10 cellular contexts compared by ENCODE assay signal in the genomic region with DNA sequence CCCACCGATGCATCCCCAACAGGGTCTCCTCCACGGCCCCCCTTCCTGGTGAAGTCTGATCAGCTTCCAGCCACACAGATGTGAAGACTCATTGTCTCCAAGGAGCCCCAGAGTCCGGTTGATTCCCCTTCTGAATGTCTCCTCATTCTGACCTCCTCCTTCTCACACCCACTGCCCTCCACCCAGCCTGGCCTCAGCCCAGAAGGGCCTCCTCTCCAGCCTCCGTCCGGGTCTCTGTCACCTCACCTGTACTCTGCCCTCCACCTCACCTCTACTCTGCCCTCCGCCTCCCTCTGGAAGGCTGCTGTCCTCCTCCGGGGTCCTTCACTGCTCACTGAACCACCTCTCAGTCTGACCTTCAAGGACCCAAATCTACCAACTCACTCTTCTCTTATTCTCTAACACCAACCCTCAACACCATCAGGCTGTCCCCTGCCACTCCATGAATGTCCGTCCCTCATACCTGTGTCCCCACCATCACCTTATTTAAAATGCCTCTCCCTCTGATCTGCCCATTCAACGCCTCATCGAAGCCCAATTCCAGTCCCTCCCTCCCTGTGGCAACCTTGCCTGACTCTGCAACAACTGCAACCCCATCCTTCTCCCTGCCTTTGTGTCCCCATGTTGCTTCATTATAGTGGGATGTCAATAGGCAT.
A peak's percentile ranks its signal among the peaks of the same experiment; 100 is the strongest.
DNase-seq lines count a peak whose midpoint lies in the region; ATAC-seq and TF ChIP-seq lines count a peak whose summit lies in the region.
"Had no signal": no experiment of that assay in that cellular context is flagged by ENCODE, and none has a peak within 500 bp of the region (broad histone marks: within the 10 kb centered on the region; RNA-seq: fewer than 3 reads in every experiment).

No MANE protein-coding gene starts in this region.

- TF ChIP-seq POLR2A in GM19193 (IDR thresholded peaks at IDR 0.05; ENCODE audit: extremely low read depth, insufficient read depth, insufficient read length) (peak; percentile 37), Peyer's patch (IDR thresholded peaks at IDR 0.05) (no peak)

- no peaks in the 10 kb centered on the region for H4K20me1 ChIP-seq in BLaER1 treated with 17β-estradiol and CSF1 and Interleukin-3, amounts not matched to agents 10 nM and 100 nM

- H3K9ac ChIP-seq in BLaER1 treated with 17β-estradiol and CSF1 and Interleukin-3, amounts not matched to agents 10 nM and 100 nM, result peak overlapping the region; percentile 24 to 70 (median 61); a peak in 19 of 22 replicates

- intact Hi-C loops in lower lobe of right lung (cut with DNase I), result no loop called here

- peaks cover 0 to 16% (median 3%) of the 10 kb centered on the region in 11 experiments; a peak in 5 of 22 replicates for H3K9me3 ChIP-seq in BLaER1 treated with 17β-estradiol and CSF1 and Interleukin-3, amounts not matched to agents 10 nM and 100 nM (replicated peaks in 1 of 11)
- no peaks in the 10 kb centered on the region for H3K9me3 ChIP-seq in Peyer's patch
- H3K9me3 ChIP-seq in lower lobe of right lung, result no peaks in the 10 kb centered on the region
- H3K9me3 ChIP-seq in effector memory CD4-positive, alpha-beta T cell (ENCODE audit: control insufficient read depth, low read length), result no peaks in the 10 kb centered on the region
- H3K9me3 ChIP-seq: upper lobe of right lung had no signal

- H3K27me3 ChIP-seq in BLaER1 treated with 17β-estradiol and CSF1 and Interleukin-3, amounts not matched to agents 10 nM and 100 nM, result no peaks in the 10 kb centered on the region
- no peaks in the 10 kb centered on the region for H3K27me3 ChIP-seq in Peyer's patch
- no peaks in the 10 kb centered on the region for H3K27me3 ChIP-seq in lower lobe of right lung (ENCODE audit: low read depth)
- H3K27me3 ChIP-seq in effector memory CD4-positive, alpha-beta T cell (replicated peaks; ENCODE audit: control insufficient read depth, insufficient read depth, low read length, poor library complexity, severe bottlenecking), result no peaks in the 10 kb centered on the region
- H3K27me3 ChIP-seq: upper lobe of right lung had no signal

- DNase-seq in Peyer's patch, result no peak
- no peak for DNase-seq in lower lobe of right lung
- no peak for DNase-seq in effector memory CD4-positive, alpha-beta T cell
- no peak for DNase-seq in HT-29 (ENCODE audit: low spot score)
- no peak for DNase-seq in germinal center (ENCODE audit: low spot score)
- no peak for DNase-seq in stimulated activated CD4-positive, alpha-beta T cell treated with anti-CD3 and anti-CD28 coated beads, Interleukin-4, amount 100 ng/mL, for 24 hours
- DNase-seq: KG1, upper lobe of right lung had no signal

- no peak for ATAC-seq in lower lobe of right lung

- peaks cover 57 to 90% (median 70%) of the 10 kb centered on the region in 10 experiments for H3K4me1 ChIP-seq in BLaER1 treated with 17β-estradiol and CSF1 and Interleukin-3, amounts not matched to agents 10 nM and 100 nM
- H3K4me1 ChIP-seq in Peyer's patch (peaks cover 0 to 13% (median 3%) of the 10 kb centered on the region in 4 donors), lower lobe of right lung (peaks cover 25% of the 10 kb centered on the region)
- peaks cover 22% of the 10 kb centered on the region for H3K4me1 ChIP-seq in effector memory CD4-positive, alpha-beta T cell (ENCODE audit: control insufficient read depth, insufficient read depth, low read length, poor library complexity, severe bottlenecking)

- no peaks in the 10 kb centered on the region for H3K36me3 ChIP-seq in BLaER1 treated with 17β-estradiol and CSF1 and Interleukin-3, amounts not matched to agents 10 nM and 100 nM
- no peaks in the 10 kb centered on the region for H3K36me3 ChIP-seq in Peyer's patch
- no peaks in the 10 kb centered on the region for H3K36me3 ChIP-seq in lower lobe of right lung
- H3K36me3 ChIP-seq in effector memory CD4-positive, alpha-beta T cell (ENCODE audit: control insufficient read depth, insufficient read depth, low read length), result no peaks in the 10 kb centered on the region
- H3K36me3 ChIP-seq: upper lobe of right lung had no signal

- H3K27ac ChIP-seq in BLaER1 treated with 17β-estradiol and CSF1 and Interleukin-3, amounts not matched to agents 10 nM and 100 nM, result peak overlapping the region; percentile 47 to 75 (median 67); a peak in 21 of 22 replicates
- H3K27ac ChIP-seq in Peyer's patch, result peak overlapping the region; percentile 65 to 77 (median 68)
- peak overlapping the region; percentile 65 for H3K27ac ChIP-seq in lower lobe of right lung
- H3K27ac ChIP-seq in effector memory CD4-positive, alpha-beta T cell (ENCODE audit: insufficient read depth, low read length, poor library complexity, severe bottlenecking), result no peak overlapping the region
- H3K27ac ChIP-seq: upper lobe of right lung had no signal

- peak overlapping the region; percentile 80 to 95 (median 85) for H3K4me2 ChIP-seq in BLaER1 treated with 17β-estradiol and CSF1 and Interleukin-3, amounts not matched to agents 10 nM and 100 nM

- H3K4me3 ChIP-seq in BLaER1 treated with 17β-estradiol and CSF1 and Interleukin-3, amounts not matched to agents 10 nM and 100 nM, result peak overlapping the region in 5 of 10 experiments; percentile 4 to 51 (median 16); a peak in 4 of 20 replicates
- H3K4me3 ChIP-seq in Peyer's patch, result peak overlapping the region in 1 of 4 donors; percentile 30
- no peak overlapping the region for H3K4me3 ChIP-seq in lower lobe of right lung
- no peak overlapping the region for H3K4me3 ChIP-seq in effector memory CD4-positive, alpha-beta T cell (ENCODE audit: insufficient read depth, low read depth, low read length, poor library complexity, severe bottlenecking)
- H3K4me3 ChIP-seq: upper lobe of right lung had no signal

- no peak for TF ChIP-seq CTCF in Peyer's patch (IDR thresholded peaks at IDR 0.05)
- no peak for TF ChIP-seq CTCF in lower lobe of right lung (IDR thresholded peaks at IDR 0.05)
